9 cellular contexts compared by ENCODE assay signal in genomic region chr5:14364576-14365472, GRCh38.
DNase-seq lines count a peak whose midpoint lies in the region; ATAC-seq and TF ChIP-seq lines count a peak whose summit lies in the region.
"Had no signal": no experiment of that assay in that cellular context is flagged by ENCODE, and none has a peak within 500 bp of the region (broad histone marks: within the 10 kb centered on the region; RNA-seq: fewer than 3 reads in every experiment).

No MANE protein-coding gene starts in this region.

- 47 to 50% methylated on average over 12 of the region's 12 CpGs for WGBS in body of pancreas, 2 donors
- WGBS in tibial nerve, 2 donors: 82 to 87% methylated on average over 12 of the region's 12 CpGs

- H3K4me1 ChIP-seq in body of pancreas: no peaks in the 10 kb centered on the region
- no peaks in the 10 kb centered on the region for H3K4me1 ChIP-seq in tibial nerve

- H3K4me3 Mint-ChIP-seq in natural killer cell treated with Interleukin-12 subunit alpha and Interleukin-12 subunit beta and Interleukin-15 and Interleukin-18, amount 100 ng/mL, for 72 hours: peak overlapping the region; percentile 24
- H3K4me3 Mint-ChIP-seq: activated B cell treated with CpG ODN at 0.5 μM for 24 hours had no signal

- TF ChIP-seq POLR2A in body of pancreas (IDR thresholded peaks at IDR 0.05): no peak
- TF ChIP-seq POLR2A in tibial nerve (IDR thresholded peaks at IDR 0.05): no peak

- H3K27me3 ChIP-seq in body of pancreas (no peaks in the 10 kb centered on the region), tibial nerve (no peaks in the 10 kb centered on the region)
- H3K27me3 ChIP-seq: neutrophil had no signal

- H3K4me1 Mint-ChIP-seq in natural killer cell treated with Interleukin-12 subunit alpha and Interleukin-12 subunit beta and Interleukin-15 and Interleukin-18, amount 100 ng/mL, for 72 hours (ENCODE audit: low read depth in 2 of 2): peaks cover 25 to 29% of the 10 kb centered on the region in 2 donors

- no peak for TF ChIP-seq EP300 in tibial nerve (IDR thresholded peaks at IDR 0.05)

- intact Hi-C loops in body of pancreas (cut with DNase I): no loop called here

- DNase-seq in NCI-H2081 (lab: John Stamatoyannopoulos, UW): peak; percentile 67 to 81
- peak; percentile 64 to 77 (median 70) for DNase-seq in body of pancreas
- DNase-seq in natural killer cell treated with Interleukin-12 subunit alpha and Interleukin-12 subunit beta and Interleukin-15 and Interleukin-18, amount 100 ng/mL, for 72 hours (ENCODE audit: low spot score): no peak
- DNase-seq in mesenteric fat pad (ENCODE audit: low spot score): no peak
- DNase-seq in tibial nerve (ENCODE audit: low spot score in 2 of 2): no peak
- DNase-seq: activated B cell treated with CpG ODN at 0.5 μM for 24 hours had no signal

- ATAC-seq in body of pancreas (peak; percentile 72), HG02973 (IDR thresholded peaks at IDR 0.05; ENCODE audit: unreplicated experiment) (no peak)
- no peak for ATAC-seq in natural killer cell treated with Interleukin-12 subunit alpha and Interleukin-12 subunit beta and Interleukin-15 and Interleukin-18, amount 100 ng/mL, for 72 hours

- H3K9me3 ChIP-seq in body of pancreas (no peaks in the 10 kb centered on the region), tibial nerve (no peaks in the 10 kb centered on the region)
- H3K9me3 ChIP-seq: neutrophil had no signal

- TF ChIP-seq CTCF in GM12873 (IDR thresholded peaks at IDR 0.05; ENCODE audit: insufficient read depth, low read depth, low read length, missing control alignments): peak; percentile 72
- TF ChIP-seq CTCF in body of pancreas (IDR thresholded peaks at IDR 0.05): peak; percentile 53 to 69 (median 64)
- TF ChIP-seq CTCF in tibial nerve (IDR thresholded peaks at IDR 0.05): peak in 1 of 5 experiments; percentile 28

- peak overlapping the region; percentile 10 to 62 for H3K27ac Mint-ChIP-seq in natural killer cell treated with Interleukin-12 subunit alpha and Interleukin-12 subunit beta and Interleukin-15 and Interleukin-18, amount 100 ng/mL, for 72 hours
- H3K27ac Mint-ChIP-seq: activated B cell treated with CpG ODN at 0.5 μM for 24 hours had no signal

- H3K4me3 ChIP-seq in body of pancreas: no peak overlapping the region
- no peak overlapping the region for H3K4me3 ChIP-seq in tibial nerve

- no peak overlapping the region for H3K27ac ChIP-seq in body of pancreas
- H3K27ac ChIP-seq in tibial nerve: no peak overlapping the region
- H3K27ac ChIP-seq: neutrophil had no signal

- H3K36me3 ChIP-seq in body of pancreas (replicated peaks in 1 of 2; ENCODE audit: insufficient read depth in 1 of 2, low read depth in 2 of 2): peaks cover 9 to 10% of the 10 kb centered on the region in 2 donors
- H3K36me3 ChIP-seq in tibial nerve: peaks cover 0 to 95% (median 4%) of the 10 kb centered on the region in 3 donors

- H3K27me3 Mint-ChIP-seq in natural killer cell treated with Interleukin-12 subunit alpha and Interleukin-12 subunit beta and Interleukin-15 and Interleukin-18, amount 100 ng/mL, for 72 hours: no peaks in the 10 kb centered on the region
- H3K27me3 Mint-ChIP-seq: activated B cell treated with CpG ODN at 0.5 μM for 24 hours had no signal

- no peaks in the 10 kb centered on the region for H3K9me3 Mint-ChIP-seq in natural killer cell treated with Interleukin-12 subunit alpha and Interleukin-12 subunit beta and Interleukin-15 and Interleukin-18, amount 100 ng/mL, for 72 hours
- H3K9me3 Mint-ChIP-seq: activated B cell treated with CpG ODN at 0.5 μM for 24 hours had no signal

- H3K36me3 Mint-ChIP-seq in natural killer cell treated with Interleukin-12 subunit alpha and Interleukin-12 subunit beta and Interleukin-15 and Interleukin-18, amount 100 ng/mL, for 72 hours: peaks cover 4% of the 10 kb centered on the region

Comparison
In these comparisons a context has a peak if more than half of its experiments do, and no peak if none do; other contexts are left out.
1. DNase-seq: peak in NCI-H2081 (2 of 2) and body of pancreas (4 of 4); none in natural killer cell treated with Interleukin-12 subunit alpha and Interleukin-12 subunit beta and Interleukin-15 and Interleukin-18, amount 100 ng/mL, for 72 hours (single experiment), mesenteric fat pad (single experiment) and tibial nerve (0 of 2).